In the genomic region with DNA sequence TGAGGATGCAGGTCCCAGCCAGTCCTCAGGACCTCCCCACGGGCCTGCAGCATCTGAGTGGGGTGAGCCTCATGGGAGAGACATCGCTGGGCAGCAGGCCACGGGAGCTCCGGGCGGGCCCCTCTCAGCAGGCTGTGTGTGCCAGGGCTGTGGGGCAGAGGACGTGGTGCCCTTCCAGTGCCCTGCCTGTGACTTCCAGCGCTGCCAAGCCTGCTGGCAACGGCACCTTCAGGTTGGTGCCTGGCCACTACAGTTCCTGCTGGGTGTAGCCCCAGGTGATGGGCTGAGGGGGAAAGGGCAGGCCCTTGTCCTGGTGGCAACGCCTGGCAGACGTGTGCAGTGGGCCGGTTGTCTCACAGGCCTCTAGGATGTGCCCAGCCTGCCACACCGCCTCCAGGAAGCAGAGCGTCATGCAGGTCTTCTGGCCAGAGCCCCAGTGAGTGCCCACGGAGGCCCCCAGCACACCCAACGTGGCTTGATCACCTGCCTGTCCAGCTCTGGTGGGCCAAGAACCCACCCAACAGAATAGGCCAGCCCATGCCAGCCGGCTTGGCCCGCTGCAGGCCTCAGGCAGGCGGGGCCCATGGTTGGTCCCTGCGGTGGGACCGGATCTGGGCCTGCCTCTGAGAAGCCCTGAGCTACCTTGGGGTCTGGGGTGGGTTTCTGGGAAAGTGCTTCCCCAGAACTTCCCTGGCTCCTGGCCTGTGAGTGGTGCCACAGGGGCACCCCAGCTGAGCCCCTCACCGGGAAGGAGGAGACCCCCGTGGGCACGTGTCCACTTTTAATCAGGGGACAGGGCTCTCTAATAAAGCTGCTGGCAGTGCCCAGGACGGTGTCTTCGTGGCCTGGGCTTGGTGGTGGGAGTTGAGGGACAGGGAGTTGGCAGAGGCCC, we compare ENCODE assay signal across 14 cellular contexts. TPM values are rescaled to one million over a fixed set of nuclear protein-coding genes. Genes with fewer than 3 reads are reported as not detected.
DNase-seq lines count a peak whose midpoint lies in the region; ATAC-seq and TF ChIP-seq lines count a peak whose summit lies in the region.
"Had no signal": no experiment of that assay in that cellular context is flagged by ENCODE, and none has a peak within 500 bp of the region (broad histone marks: within the 10 kb centered on the region; RNA-seq: fewer than 3 reads in every experiment).

No MANE protein-coding gene starts in this region.

- H3K27me3 ChIP-seq in HCT116 (ENCODE audit: insufficient read depth, low read length) (no peaks in the 10 kb centered on the region), colonic mucosa (no peaks in the 10 kb centered on the region)
- H3K27me3 ChIP-seq: Peyer's patch had no signal

- H3K4me2 ChIP-seq in HCT116 (ENCODE audit: low read length): peak overlapping the region; percentile 78

- H3K79me2 ChIP-seq in HCT116 (ENCODE audit: insufficient read depth, low read length): peaks cover 10% of the 10 kb centered on the region; the same call in 1 of the 2 replicates

- no peaks in the 10 kb centered on the region for H3K9me3 ChIP-seq in HCT116 (ENCODE audit: control insufficient read depth in 1 of 2, insufficient read depth in 1 of 2, low read depth in 1 of 2, low read length in 2 of 2)
- no peaks in the 10 kb centered on the region for H3K9me3 ChIP-seq in colonic mucosa
- H3K9me3 ChIP-seq: left lung, Peyer's patch, prostate gland had no signal

- ATAC-seq in HCT116 (no peak), left lobe of liver (peak; percentile 51), HG02885 (IDR thresholded peaks at IDR 0.05; ENCODE audit: poor library complexity, unreplicated experiment) (no peak), HG03135 (IDR thresholded peaks at IDR 0.05; ENCODE audit: unreplicated experiment) (no peak)

- H3K9ac ChIP-seq in HCT116 (ENCODE audit: low read length) (peak overlapping the region; percentile 71), colonic mucosa (ENCODE audit: low read depth in 2 of 2, low read length in 2 of 2) (no peak overlapping the region)

- H4K20me1 ChIP-seq in HCT116 (ENCODE audit: insufficient read depth): no peaks in the 10 kb centered on the region

- H3K4me1 ChIP-seq in HCT116 (ENCODE audit: control insufficient read depth in 1 of 2, insufficient read depth in 2 of 2, low read length in 2 of 2): peaks cover 41 to 65% of the 10 kb centered on the region in 2 experiments
- peaks cover 42% of the 10 kb centered on the region for H3K4me1 ChIP-seq in colonic mucosa

- TF ChIP-seq CTCF in 22Rv1 (IDR thresholded peaks at IDR 0.05): no peak
- no peak for TF ChIP-seq CTCF in HCT116 (IDR thresholded peaks at IDR 0.05 in 2 of 3, conservative IDR thresholded peaks at IDR 0.05 in 1 of 3; ENCODE audit: borderline replicate concordance in 1 of 3, insufficient read depth in 1 of 3, low read depth in 2 of 3, low read length in 2 of 3)
- TF ChIP-seq CTCF in colonic mucosa (IDR thresholded peaks at IDR 0.05): no peak

- BruUV-seq in HCT116 (replicated peaks; lab: Mats Ljungman, UMichigan): no TSS peak

- no peak for TF ChIP-seq RAD21 in HCT116 (IDR thresholded peaks at IDR 0.05; ENCODE audit: low read depth)

- H2AFZ ChIP-seq in HCT116 (ENCODE audit: low read depth, low read length, poor library complexity, severe bottlenecking): no peak overlapping the region

- no peaks in the 10 kb centered on the region for H3K9me2 ChIP-seq in HCT116 (ENCODE audit: insufficient read depth)

- H3K36me3 ChIP-seq in HCT116 (ENCODE audit: control insufficient read depth in 1 of 2, insufficient read depth in 2 of 2, low read length in 2 of 2) (peaks cover 0 to 8% of the 10 kb centered on the region in 2 experiments; a peak in 1 of 4 replicates), colonic mucosa (no peaks in the 10 kb centered on the region)
- H3K36me3 ChIP-seq: prostate gland had no signal

- H3K4me3 ChIP-seq in HCT116 (replicated peaks in 1 of 2; ENCODE audit: low read depth in 1 of 2, low read length in 2 of 2) (peak overlapping the region; percentile 58 to 69; a peak in 2 of 4 replicates), colonic mucosa (no peak overlapping the region)

- TF ChIP-seq POLR2A in HCT116 (IDR thresholded peaks at IDR 0.05; ENCODE audit: borderline replicate concordance, extremely low read depth, insufficient read depth, insufficient read length): no peak

- CTCF ChIA-PET in HCT116 (lab: Charles Lee): interaction anchor here (0.8 kb wide), 1 partner anchor 54 kb away, joined by 4 read pairs; no protein-coding TSS in a partner anchor

- intact Hi-C loops in HCT116 (cut with micrococcal nuclease): loop anchor here (2.0 to 5.0 kb wide), 5 partner anchors 13 to 262 kb away; a partner anchor contains a TSS
- intact Hi-C loops in colonic mucosa (cut with DNase I): no loop called here

- peak overlapping the region; percentile 32 for H3K27ac ChIP-seq in 22Rv1
- peak overlapping the region; percentile 91 for H3K27ac ChIP-seq in HCT116 (ENCODE audit: low read depth, low read length)
- H3K27ac ChIP-seq in colonic mucosa: peak overlapping the region; percentile 46
- H3K27ac ChIP-seq: prostate gland, WERI-Rb-1 had no signal

- POLR2A ChIA-PET in HCT116 (lab: Charles Lee): interaction anchor here (0.6 to 2.3 kb wide), 4 partner anchors 13 to 169 kb away, joined by 3 to 28 read pairs (median 4); a partner anchor contains a TSS

- RAD21 ChIA-PET in HCT116 (lab: Charles Lee; ENCODE audit: low non-redundant PET in 1 of 2, low total read pairs in 2 of 2, uncharacterized antibody in 2 of 2, unreplicated experiment in 2 of 2): interaction anchor here in 1 of 2 experiments (0.6 kb wide), 1 partner anchor 139 kb away, joined by 4 read pairs; no protein-coding TSS in a partner anchor

- DNase-seq in HCT116 (ENCODE audit: low read depth, low spot score): no peak
- no peak for DNase-seq in colonic mucosa
- peak; percentile 66 for DNase-seq in left lobe of liver (ENCODE audit: low spot score)
- no peak for DNase-seq in GOT3 (lab: John Stamatoyannopoulos, UW)
- DNase-seq in SIG-M5 (lab: John Stamatoyannopoulos, UW): no peak
- DNase-seq: Kasumi-1, NCI-H2227 treated with DMSO at 0.1 percent for 48 hours, WERI-Rb-1 had no signal

TF ChIP-seq in HCT116, 20 proteins besides CTCF, POLR2A, EP300 and RAD21:
- no peak for TF ChIP-seq CEBPB (IDR thresholded peaks at IDR 0.05; ENCODE audit: low read depth)
- no peak for TF ChIP-seq CBX3 (IDR thresholded peaks at IDR 0.05; ENCODE audit: low read depth)
- no peak for TF ChIP-seq SRF (IDR thresholded peaks at IDR 0.05; ENCODE audit: low read depth)
- no peak for TF ChIP-seq EZH2 (IDR thresholded peaks at IDR 0.05)
- no peak for TF ChIP-seq FOSL1 (IDR thresholded peaks at IDR 0.05; ENCODE audit: low read depth)
- TF ChIP-seq EGR1 (IDR thresholded peaks at IDR 0.05; ENCODE audit: low read depth): no peak
- TF ChIP-seq, protein P1, sequence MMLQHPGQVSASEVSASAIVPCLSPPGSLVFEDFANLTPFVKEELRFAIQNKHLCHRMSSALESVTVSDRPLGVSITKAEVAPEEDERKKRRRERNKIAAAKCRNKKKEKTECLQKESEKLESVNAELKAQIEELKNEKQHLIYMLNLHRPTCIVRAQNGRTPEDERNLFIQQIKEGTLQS (IDR thresholded peaks at IDR 0.05): no peak
- no peak for TF ChIP-seq JUND (IDR thresholded peaks at IDR 0.05)
- no peak for TF ChIP-seq YY1 (IDR thresholded peaks at IDR 0.05; ENCODE audit: extremely low read depth, insufficient replicate concordance, low read depth, low read length)
- TF ChIP-seq ELF1 (IDR thresholded peaks at IDR 0.05; ENCODE audit: borderline replicate concordance, low read depth): no peak
- no peak for TF ChIP-seq POLR2AphosphoS5 (IDR thresholded peaks at IDR 0.05; ENCODE audit: low read depth, low read length)
- TF ChIP-seq, protein P2, sequence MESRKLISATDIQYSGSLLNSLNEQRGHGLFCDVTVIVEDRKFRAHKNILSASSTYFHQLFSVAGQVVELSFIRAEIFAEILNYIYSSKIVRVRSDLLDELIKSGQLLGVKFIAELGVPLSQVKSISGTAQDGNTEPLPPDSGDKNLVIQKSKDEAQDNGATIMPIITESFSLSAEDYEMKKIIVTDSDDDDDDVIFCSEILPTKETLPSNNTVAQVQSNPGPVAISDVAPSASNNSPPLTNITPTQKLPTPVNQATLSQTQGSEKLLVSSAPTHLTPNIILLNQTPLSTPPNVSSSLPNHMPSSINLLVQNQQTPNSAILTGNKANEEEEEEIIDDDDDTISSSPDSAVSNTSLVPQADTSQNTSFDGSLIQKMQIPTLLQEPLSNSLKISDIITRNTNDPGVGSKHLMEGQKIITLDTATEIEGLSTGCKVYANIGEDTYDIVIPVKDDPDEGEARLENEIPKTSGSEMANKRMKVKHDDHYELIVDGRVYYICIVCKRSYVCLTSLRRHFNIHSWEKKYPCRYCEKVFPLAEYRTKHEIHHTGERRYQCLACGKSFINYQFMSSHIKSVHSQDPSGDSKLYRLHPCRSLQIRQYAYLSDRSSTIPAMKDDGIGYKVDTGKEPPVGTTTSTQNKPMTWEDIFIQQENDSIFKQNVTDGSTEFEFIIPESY (IDR thresholded peaks at IDR 0.05; ENCODE audit: extremely low read depth, insufficient replicate concordance, low read length): no peak

RNA-seq across cellular contexts. Expression of a gene that starts 0.8 kb away (rescaled TPM):
- 147 TPM for total RNA-seq in HCT116 (2021; ENCODE audit: unreplicated experiment)
- 342 and 380 TPM in 2 replicates for polyA plus RNA-seq in HCT116 (2012)
- 1 to 10 TPM in 1 of 2 donors, not detected in 1; 7.5 TPM for total RNA-seq in colonic mucosa
- 0.40 TPM for total RNA-seq in left lobe of liver

RNA-seq across cellular contexts. Expression of a gene that starts 12.1 kb away (rescaled TPM):
- 53.7 TPM for total RNA-seq in HCT116 (2021; ENCODE audit: unreplicated experiment)
- 36.3 and 39.8 TPM in 2 replicates for polyA plus RNA-seq in HCT116 (2012)
- 10 to 100 TPM; 35.3 to 76.9 TPM for total RNA-seq in colonic mucosa
- total RNA-seq in left lobe of liver: 23.6 TPM

RNA-seq across cellular contexts. Expression of a gene that starts 12.2 kb away (rescaled TPM):
- total RNA-seq in HCT116 (2021; ENCODE audit: unreplicated experiment) (30.6 TPM), colonic mucosa (10 to 100 TPM; 27.2 to 41.4 TPM), left lobe of liver (64.1 TPM)
- 18.5 and 21.0 TPM in 2 replicates for polyA plus RNA-seq in HCT116 (2012)

RNA-seq across cellular contexts. Expression of a gene that starts 37.6 kb away (rescaled TPM):
- 58.0 TPM for total RNA-seq in HCT116 (2021; ENCODE audit: unreplicated experiment)
- 24.9 and 26.1 TPM in 2 replicates for polyA plus RNA-seq in HCT116 (2012)
- 10 to 100 TPM; 25.7 to 34.9 TPM for total RNA-seq in colonic mucosa
- total RNA-seq in left lobe of liver: 13.8 TPM

RNA-seq across cellular contexts. Expression of a gene that starts 40.8 kb away (rescaled TPM):
- 27.4 TPM for total RNA-seq in HCT116 (2021; ENCODE audit: unreplicated experiment)
- 20.3 and 24.1 TPM in 2 replicates for polyA plus RNA-seq in HCT116 (2012)
- 10 to 100 TPM; 10.8 to 20.0 TPM for total RNA-seq in colonic mucosa
- total RNA-seq in left lobe of liver: 122 TPM

Comparison
In these comparisons a context has a peak if more than half of its experiments do, and no peak if none do; other contexts are left out.
1. H3K27ac ChIP-seq: peak in every context shown above with its lines; median percentile 91 in HCT116; 46 in colonic mucosa; 32 in 22Rv1.
2. RNA of a gene that starts 0.8 kb away (total RNA-seq): 147 TPM in HCT116 (single experiment); 7.5 TPM in colonic mucosa and 0.40 TPM in left lobe of liver (single experiment); every median in the first group is over 10 times any median in the second.